ENCODE assay signal across 12 cellular contexts in genomic region chr9:93595861-93596365, GRCh38.
"Had no signal": no experiment of that assay in that cellular context is flagged by ENCODE, and none has a peak within 500 bp of the region (broad histone marks: within the 10 kb centered on the region; RNA-seq: fewer than 3 reads in every experiment).

No MANE protein-coding gene starts in this region.

- H3K9me3 Mint-ChIP-seq: activated naive CD4-positive, alpha-beta T cell treated with anti-CD3 and anti-CD28 coated beads, Interleukin-2, amount 50 U/mL, for 24 hours; activated T-helper 2 cell treated with anti-CD3 and anti-CD28 coated beads, Interferon-gamma antibody, Interleukin-2, Interleukin-4, amounts not matched to agents 10 μg/mL and 5 μg/mL and 100 μg/mL, durations not matched to agents 14 hours and 24 hours and 36 hours; natural killer cell; stimulated activated naive CD8-positive, alpha-beta T cell treated with anti-CD3 and anti-CD28 coated beads, Interleukin-15, amount 100 ng/mL, for 72 hours had no signal

- H3K27me3 ChIP-seq: esophagus muscularis mucosa, uterus had no signal

- H3K9me3 ChIP-seq: esophagus muscularis mucosa, thoracic aorta, uterus had no signal

- H3K36me3 ChIP-seq: esophagus muscularis mucosa, thoracic aorta, uterus had no signal

- DNase-seq: activated CD4-positive, alpha-beta T cell treated with anti-CD3 and anti-CD28 coated beads, Interleukin-2, amount 50 U/mL, for 48 hours; amygdala; glutamatergic neuron; natural killer cell; stimulated activated CD4-positive, alpha-beta T cell treated with anti-CD3 and anti-CD28 coated beads, Interleukin-2, amount 100 ng/mL, for 48 hours; stimulated activated naive CD8-positive, alpha-beta T cell treated with anti-CD3 and anti-CD28 coated beads, Interleukin-15, amount 100 ng/mL, for 72 hours; uterus had no signal

- H3K27ac ChIP-seq: esophagus muscularis mucosa, thoracic aorta, uterus had no signal

- H3K4me3 Mint-ChIP-seq: activated naive CD4-positive, alpha-beta T cell treated with anti-CD3 and anti-CD28 coated beads, Interleukin-2, amount 50 U/mL, for 24 hours; natural killer cell; stimulated activated naive CD8-positive, alpha-beta T cell treated with anti-CD3 and anti-CD28 coated beads, Interleukin-15, amount 100 ng/mL, for 72 hours had no signal

- H3K4me3 ChIP-seq: esophagus muscularis mucosa, lung, thoracic aorta, uterus had no signal

- ATAC-seq: natural killer cell; stimulated activated naive CD8-positive, alpha-beta T cell treated with anti-CD3 and anti-CD28 coated beads, Interleukin-15, amount 100 ng/mL, for 72 hours had no signal

- H3K27me3 Mint-ChIP-seq: activated naive CD4-positive, alpha-beta T cell treated with anti-CD3 and anti-CD28 coated beads, Interleukin-2, amount 50 U/mL, for 24 hours; stimulated activated naive CD8-positive, alpha-beta T cell treated with anti-CD3 and anti-CD28 coated beads, Interleukin-15, amount 100 ng/mL, for 72 hours had no signal

- H3K36me3 Mint-ChIP-seq: activated naive CD4-positive, alpha-beta T cell treated with anti-CD3 and anti-CD28 coated beads, Interleukin-2, amount 50 U/mL, for 24 hours; natural killer cell had no signal

- H3K27ac Mint-ChIP-seq: activated naive CD4-positive, alpha-beta T cell treated with anti-CD3 and anti-CD28 coated beads, Interleukin-2, amount 50 U/mL, for 24 hours; activated T-helper 2 cell treated with anti-CD3 and anti-CD28 coated beads, Interferon-gamma antibody, Interleukin-2, Interleukin-4, amounts not matched to agents 10 μg/mL and 5 μg/mL and 100 μg/mL, durations not matched to agents 14 hours and 24 hours and 36 hours; natural killer cell; stimulated activated naive CD8-positive, alpha-beta T cell treated with anti-CD3 and anti-CD28 coated beads, Interleukin-15, amount 100 ng/mL, for 72 hours had no signal
